Comparison of ENCODE assay signal across 1 cellular context in genomic region chr12:108768591-108769500, GRCh38.
A peak's percentile ranks its signal among the peaks of the same experiment; 100 is the strongest.
TF ChIP-seq lines count a peak whose summit lies in the region.

No MANE protein-coding gene starts in this region.

TF ChIP-seq in HepG2, 621 proteins besides CTCF, POLR2A, EP300 and RAD21 (continued from another document and continues in another):
- no peak for TF ChIP-seq ZHX2 (IDR thresholded peaks at IDR 0.05; ENCODE audit: low read depth)
- TF ChIP-seq ZHX2 (CRISPR knock-in tag; IDR thresholded peaks at IDR 0.05; ENCODE audit: borderline replicate concordance), result no peak
- peak; percentile 21; the same call in 1 of the 2 replicates for TF ChIP-seq PHF8 (CRISPR knock-in tag; IDR thresholded peaks at IDR 0.05)
- no peak for TF ChIP-seq ZNF746 (CRISPR knock-in tag; IDR thresholded peaks at IDR 0.05)
- TF ChIP-seq HDAC6 (IDR thresholded peaks at IDR 0.05; ENCODE audit: low read depth, low read length), result no peak
- TF ChIP-seq ZNF317 (CRISPR knock-in tag; IDR thresholded peaks at IDR 0.05), result 0 out of 2 replicates have a peak, but pooled peaks have one; percentile 33
- no peak for TF ChIP-seq ZNF251 (CRISPR knock-in tag; IDR thresholded peaks at IDR 0.05)
- TF ChIP-seq ZFP37 (CRISPR knock-in tag; IDR thresholded peaks at IDR 0.05; ENCODE audit: borderline replicate concordance), result no peak
- no peak for TF ChIP-seq KAT2B (IDR thresholded peaks at IDR 0.05; ENCODE audit: borderline replicate concordance, low read depth, low read length)
- peak; percentile 58; the same call in 1 of the 2 replicates for TF ChIP-seq ZNF574 (CRISPR knock-in tag; IDR thresholded peaks at IDR 0.05)
- no peak for TF ChIP-seq SP1 (IDR thresholded peaks at IDR 0.05)
- 0 out of 2 replicates have a peak, but pooled peaks have one; percentile 22 for TF ChIP-seq SP1 (CRISPR knock-in tag; IDR thresholded peaks at IDR 0.05)
- TF ChIP-seq NR2F6 (IDR thresholded peaks at IDR 0.05), result no peak
- TF ChIP-seq NR2F6 (CRISPR knock-in tag; IDR thresholded peaks at IDR 0.05), result no peak
- no peak for TF ChIP-seq AHDC1 (CRISPR knock-in tag; IDR thresholded peaks at IDR 0.05; ENCODE audit: borderline replicate concordance)
- no peak for TF ChIP-seq RBM22 (optimal IDR thresholded peaks at IDR 0.05; ENCODE audit: low read length)
- no peak for TF ChIP-seq ZNF609 (CRISPR knock-in tag; IDR thresholded peaks at IDR 0.05; ENCODE audit: borderline replicate concordance)
- no peak for TF ChIP-seq PRDM10 (CRISPR knock-in tag; IDR thresholded peaks at IDR 0.05; ENCODE audit: low read depth)
- TF ChIP-seq ZFP1 (CRISPR knock-in tag; IDR thresholded peaks at IDR 0.05), result no peak
- TF ChIP-seq, protein P1, sequence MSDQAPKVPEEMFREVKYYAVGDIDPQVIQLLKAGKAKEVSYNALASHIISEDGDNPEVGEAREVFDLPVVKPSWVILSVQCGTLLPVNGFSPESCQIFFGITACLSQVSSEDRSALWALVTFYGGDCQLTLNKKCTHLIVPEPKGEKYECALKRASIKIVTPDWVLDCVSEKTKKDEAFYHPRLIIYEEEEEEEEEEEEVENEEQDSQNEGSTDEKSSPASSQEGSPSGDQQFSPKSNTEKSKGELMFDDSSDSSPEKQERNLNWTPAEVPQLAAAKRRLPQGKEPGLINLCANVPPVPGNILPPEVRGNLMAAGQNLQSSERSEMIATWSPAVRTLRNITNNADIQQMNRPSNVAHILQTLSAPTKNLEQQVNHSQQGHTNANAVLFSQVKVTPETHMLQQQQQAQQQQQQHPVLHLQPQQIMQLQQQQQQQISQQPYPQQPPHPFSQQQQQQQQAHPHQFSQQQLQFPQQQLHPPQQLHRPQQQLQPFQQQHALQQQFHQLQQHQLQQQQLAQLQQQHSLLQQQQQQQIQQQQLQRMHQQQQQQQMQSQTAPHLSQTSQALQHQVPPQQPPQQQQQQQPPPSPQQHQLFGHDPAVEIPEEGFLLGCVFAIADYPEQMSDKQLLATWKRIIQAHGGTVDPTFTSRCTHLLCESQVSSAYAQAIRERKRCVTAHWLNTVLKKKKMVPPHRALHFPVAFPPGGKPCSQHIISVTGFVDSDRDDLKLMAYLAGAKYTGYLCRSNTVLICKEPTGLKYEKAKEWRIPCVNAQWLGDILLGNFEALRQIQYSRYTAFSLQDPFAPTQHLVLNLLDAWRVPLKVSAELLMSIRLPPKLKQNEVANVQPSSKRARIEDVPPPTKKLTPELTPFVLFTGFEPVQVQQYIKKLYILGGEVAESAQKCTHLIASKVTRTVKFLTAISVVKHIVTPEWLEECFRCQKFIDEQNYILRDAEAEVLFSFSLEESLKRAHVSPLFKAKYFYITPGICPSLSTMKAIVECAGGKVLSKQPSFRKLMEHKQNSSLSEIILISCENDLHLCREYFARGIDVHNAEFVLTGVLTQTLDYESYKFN (CRISPR knock-in tag; conservative IDR thresholded peaks at IDR 0.05), result no peak
- no peak for TF ChIP-seq SATB2 (CRISPR knock-in tag; IDR thresholded peaks at IDR 0.05)
- no peak for TF ChIP-seq ZNF383 (CRISPR knock-in tag; IDR thresholded peaks at IDR 0.05; ENCODE audit: borderline replicate concordance)
- no peak for TF ChIP-seq NFKBIZ (CRISPR knock-in tag; IDR thresholded peaks at IDR 0.05)
- no peak for TF ChIP-seq CAMTA2 (CRISPR knock-in tag; IDR thresholded peaks at IDR 0.05; ENCODE audit: borderline replicate concordance)
- TF ChIP-seq ETV6 (CRISPR knock-in tag; conservative IDR thresholded peaks at IDR 0.05), result no peak
- peak; percentile 96 for TF ChIP-seq CHD4 (IDR thresholded peaks at IDR 0.05; ENCODE audit: borderline replicate concordance, low read length)
- no peak for TF ChIP-seq ZFAT (CRISPR knock-in tag; conservative IDR thresholded peaks at IDR 0.05)
- TF ChIP-seq SP5 (CRISPR knock-in tag; IDR thresholded peaks at IDR 0.05; ENCODE audit: borderline replicate concordance, low read depth), result peak; percentile 61
